28 cellular contexts compared by ENCODE assay signal in genomic region chr15:40349163-40349562, GRCh38. TPM values are rescaled to one million over a fixed set of nuclear protein-coding genes. Genes with fewer than 3 reads are reported as not detected.
"Had no signal": no experiment of that assay in that cellular context is flagged by ENCODE, and none has a peak within 500 bp of the region (broad histone marks: within the 10 kb centered on the region; RNA-seq: fewer than 3 reads in every experiment).

No MANE protein-coding gene starts in this region.

- H3K9me3 Mint-ChIP-seq: activated B cell treated with CpG ODN at 0.5 μM for 24 hours; activated CD4-positive, alpha-beta memory T cell treated with anti-CD3 and anti-CD28 coated beads for 36 hours; activated naive CD4-positive, alpha-beta T cell treated with anti-CD3 and anti-CD28 coated beads, Interleukin-2, amount 10 ng/mL, durations not matched to agents 7 days and 5 days; activated T-cell treated with anti-CD3 and anti-CD28 coated beads, Interleukin-2, amount 50 U/mL, for 72 hours; immature natural killer cell; naive B cell had no signal

- H3K36me3 ChIP-seq: left ventricle myocardium inferior, thoracic aorta, upper lobe of right lung had no signal

- H3K27me3 Mint-ChIP-seq: activated B cell treated with CpG ODN at 0.5 μM for 24 hours; activated CD4-positive, alpha-beta memory T cell treated with anti-CD3 and anti-CD28 coated beads for 36 hours; activated CD4-positive, alpha-beta T cell treated with anti-CD3 and anti-CD28 coated beads for 36 hours; T-helper 17 cell had no signal

- H3K36me3 Mint-ChIP-seq: activated CD4-positive, alpha-beta memory T cell treated with anti-CD3 and anti-CD28 coated beads for 36 hours; activated naive CD4-positive, alpha-beta T cell treated with anti-CD3 and anti-CD28 coated beads, Interleukin-2, amount 10 ng/mL, durations not matched to agents 7 days and 5 days; immature natural killer cell; naive B cell had no signal

- FAIRE-seq: bronchial epithelial cell had no signal

- H3K4me2 ChIP-seq: smooth muscle cell had no signal

- H3K9me3 ChIP-seq: left ventricle myocardium inferior, thoracic aorta, upper lobe of right lung had no signal

- H3K4me3 ChIP-seq: left ventricle myocardium inferior, smooth muscle cell, thoracic aorta, upper lobe of right lung had no signal

- H3K27me3 ChIP-seq: upper lobe of right lung had no signal

- DNase-seq: activated B cell treated with CpG ODN at 0.5 μM for 24 hours; activated CD4-positive, alpha-beta memory T cell treated with anti-CD3 and anti-CD28 coated beads for 36 hours; activated CD4-positive, alpha-beta T cell treated with anti-CD3 and anti-CD28 coated beads for 36 hours; activated effector memory CD4-positive, alpha-beta T cell treated with anti-CD3 and anti-CD28 coated beads, Interleukin-2, amount 50 U/mL, for 16 hours; activated naive CD4-positive, alpha-beta T cell treated with anti-CD3 and anti-CD28 coated beads, Interleukin-2, amount 10 ng/mL, durations not matched to agents 7 days and 5 days; activated T-cell treated with anti-CD3 and anti-CD28 coated beads, Interleukin-2, amount 50 U/mL, for 72 hours; amygdala; cortex of kidney; effector CD8-positive, alpha-beta T cell; foreskin keratinocyte; immature natural killer cell; kidney glomerular epithelial cell; left ventricle myocardium inferior; midbrain; naive B cell; occipital lobe; stimulated activated CD4-positive, alpha-beta T cell treated with anti-CD3 and anti-CD28 coated beads, Interleukin-15, amount 100 ng/mL, for 24 hours; stimulated activated CD8-positive, alpha-beta memory T cell treated with anti-CD3 and anti-CD28 coated beads, Interleukin-4, amount 100 ng/mL, for 48 hours; stimulated activated naive CD4-positive, alpha-beta T cell; SW 1271; T-helper 17 cell; upper lobe of right lung had no signal

- H3K27ac Mint-ChIP-seq: activated B cell treated with CpG ODN at 0.5 μM for 24 hours; activated CD4-positive, alpha-beta memory T cell treated with anti-CD3 and anti-CD28 coated beads for 36 hours; activated CD4-positive, alpha-beta T cell treated with anti-CD3 and anti-CD28 coated beads for 36 hours; activated naive CD4-positive, alpha-beta T cell treated with anti-CD3 and anti-CD28 coated beads, Interleukin-2, amount 10 ng/mL, durations not matched to agents 7 days and 5 days; activated T-cell treated with anti-CD3 and anti-CD28 coated beads, Interleukin-2, amount 50 U/mL, for 72 hours; immature natural killer cell; naive B cell had no signal

- H3K27ac ChIP-seq: foreskin keratinocyte, left ventricle myocardium inferior, thoracic aorta, upper lobe of right lung had no signal

- H3K4me1 Mint-ChIP-seq: activated B cell treated with CpG ODN at 0.5 μM for 24 hours; activated CD4-positive, alpha-beta T cell treated with anti-CD3 and anti-CD28 coated beads for 36 hours; activated naive CD4-positive, alpha-beta T cell treated with anti-CD3 and anti-CD28 coated beads, Interleukin-2, amount 10 ng/mL, durations not matched to agents 7 days and 5 days; immature natural killer cell; naive B cell had no signal

- H3K4me3 Mint-ChIP-seq: activated B cell treated with CpG ODN at 0.5 μM for 24 hours; activated CD4-positive, alpha-beta memory T cell treated with anti-CD3 and anti-CD28 coated beads for 36 hours; activated CD4-positive, alpha-beta T cell treated with anti-CD3 and anti-CD28 coated beads for 36 hours; activated naive CD4-positive, alpha-beta T cell treated with anti-CD3 and anti-CD28 coated beads, Interleukin-2, amount 10 ng/mL, durations not matched to agents 7 days and 5 days; activated T-cell treated with anti-CD3 and anti-CD28 coated beads, Interleukin-2, amount 50 U/mL, for 72 hours; immature natural killer cell; naive B cell; T-helper 17 cell had no signal

- ATAC-seq: activated CD4-positive, alpha-beta T cell treated with anti-CD3 and anti-CD28 coated beads for 36 hours; activated T-cell treated with anti-CD3 and anti-CD28 coated beads, Interleukin-2, amount 50 U/mL, for 72 hours; foreskin keratinocyte; sciatic nerve; T-helper 17 cell; upper lobe of right lung had no signal

RNA-seq across cellular contexts. Expression of gene PHGR1, which starts 1.7 kb away (rescaled TPM):
- total RNA-seq: activated B cell treated with CpG ODN at 0.5 μM for 24 hours; activated CD4-positive, alpha-beta memory T cell treated with anti-CD3 and anti-CD28 coated beads for 36 hours; activated CD4-positive, alpha-beta T cell treated with anti-CD3 and anti-CD28 coated beads for 36 hours; activated T-cell treated with anti-CD3 and anti-CD28 coated beads, Interleukin-2, amount 50 U/mL, for 72 hours; bronchial epithelial cell; foreskin keratinocyte; left ventricle myocardium inferior; lung microvascular endothelial cell; occipital lobe; sciatic nerve; smooth muscle cell; T-helper 17 cell; thoracic aorta; upper lobe of right lung had no signal
- polyA plus RNA-seq: foreskin keratinocyte, immature natural killer cell, neural cell, smooth muscle cell had no signal

RNA-seq across cellular contexts. Expression of gene CCDC9B, which starts 8.4 kb away (rescaled TPM):
- polyA plus RNA-seq: neural cell had no signal
